Comparison of ENCODE assay signal across 8 cellular contexts in genomic region chr2:223944166-223944703, GRCh38. TPM values are rescaled to one million over a fixed set of nuclear protein-coding genes. Genes with fewer than 3 reads are reported as not detected.
DNase-seq lines count a peak whose midpoint lies in the region; ATAC-seq, FAIRE-seq and TF ChIP-seq lines count a peak whose summit lies in the region.

No MANE protein-coding gene starts in this region.

- H4K20me1 ChIP-seq in OCI-LY7 (ENCODE audit: insufficient read depth, low read length) (no peaks in the 10 kb centered on the region; the same call in 1 of the 2 replicates), K562 (replicated peaks; ENCODE audit: control insufficient read depth, insufficient read depth, low read length) (no peaks in the 10 kb centered on the region)

- FAIRE-seq in K562 (lab: Jason Lieb, UNC): no peak

- intact Hi-C loops in OCI-LY7 (cut with micrococcal nuclease; ENCODE audit: unreplicated experiment) (loop anchor here (2.0 kb wide), 2 partner anchors 49 to 107 kb away; partner anchors contain the start of gene AP1S3), K562 (cut with micrococcal nuclease) (no loop called here), gastrocnemius medialis (cut with DNase I; ENCODE audit: low total_unique reads) (loop anchor here (2.0 kb wide), 1 partner anchor 13 kb away; no protein-coding TSS in a partner anchor)

- POLR2A ChIA-PET in OCI-LY7 (lab: Charles Lee) (interaction anchor here (0.7 to 1.7 kb wide), 3 partner anchors 18 to 803 kb away, joined by 3 to 6 read pairs (median 3); no protein-coding TSS in a partner anchor), K562 (lab: Yijun Ruan, JAX) (no interaction called here)

- H3K27me3 ChIP-seq in K562 (ENCODE audit: control insufficient read depth in 2 of 2, insufficient read depth in 2 of 2, low read length in 2 of 2): no peaks in the 10 kb centered on the region
- no peaks in the 10 kb centered on the region for H3K27me3 ChIP-seq in iPS-15b (ENCODE audit: control insufficient read depth, insufficient read depth, low read length)
- no peaks in the 10 kb centered on the region for H3K27me3 ChIP-seq in gastrocnemius medialis

- no peaks in the 10 kb centered on the region; the same call in 1 of the 2 replicates for H3K36me3 ChIP-seq in OCI-LY7 (ENCODE audit: insufficient read depth, low read length)
- no peaks in the 10 kb centered on the region; the same call in 2 of the 3 replicates for H3K36me3 ChIP-seq in K562 (ENCODE audit: control insufficient read depth, insufficient read depth, low read length)
- no peaks in the 10 kb centered on the region for H3K36me3 ChIP-seq in iPS-15b (ENCODE audit: control insufficient read depth, insufficient read depth, low read length)
- H3K36me3 ChIP-seq in gastrocnemius medialis: no peaks in the 10 kb centered on the region

- H3K9me3 ChIP-seq in OCI-LY7 (ENCODE audit: low read length) (no peaks in the 10 kb centered on the region), K562 (replicated peaks; ENCODE audit: control insufficient read depth, insufficient read depth, low read depth, low read length) (peaks cover 2% of the 10 kb centered on the region; the same call in 1 of the 2 replicates), iPS-15b (ENCODE audit: control insufficient read depth, insufficient read depth, low read length) (no peaks in the 10 kb centered on the region), gastrocnemius medialis (no peaks in the 10 kb centered on the region)

- no TSS peak for BruUV-seq in OCI-LY7 (replicated peaks; lab: Mats Ljungman, UMichigan)
- BruUV-seq in K562 (replicated peaks; lab: Mats Ljungman, UMichigan): no TSS peak

- CTCF ChIA-PET in OCI-LY7 (lab: Charles Lee; ENCODE audit: unreplicated experiment) (no interaction called here), K562 (lab: Yijun Ruan, JAX; ENCODE audit: low intra/inter-chr PET ratio) (no interaction called here)

- DNase-seq in A172 (ENCODE audit: low spot score) (peak; percentile 17), OCI-LY7 (ENCODE audit: low spot score) (no peak), K562 (ENCODE audit: extremely low read depth in 1 of 4, low spot score in 3 of 4) (peak; percentile 37 to 46 (median 45)), gastrocnemius medialis (no peak), DMS114 treated with DMSO at 0.1 percent for 48 hours (lab: John Stamatoyannopoulos, UW; ENCODE audit: unreplicated experiment) (no peak)

- H3K79me2 ChIP-seq in OCI-LY7 (ENCODE audit: insufficient read depth, low read depth, low read length) (peaks cover 7% of the 10 kb centered on the region; the same call in 1 of the 2 replicates), K562 (ENCODE audit: control insufficient read depth, insufficient read depth, low read length) (peaks cover 30% of the 10 kb centered on the region)

- peak; percentile 24 for ATAC-seq in GM18498 (IDR thresholded peaks at IDR 0.05; ENCODE audit: unreplicated experiment)
- ATAC-seq in K562: peak; percentile 75
- peak; percentile 40 to 57 for ATAC-seq in gastrocnemius medialis
- no peak for ATAC-seq in HG03159 (IDR thresholded peaks at IDR 0.05; ENCODE audit: unreplicated experiment)

- no peak for TF ChIP-seq POLR2A in K562 (conservative IDR thresholded peaks at IDR 0.05)
- no peak for TF ChIP-seq POLR2A in gastrocnemius medialis (IDR thresholded peaks at IDR 0.05)

- whole genome bisulfite sequencing in K562 (ENCODE audit: insufficient coverage, low coverage, missing lambda C conversion rate): 3% methylated on average over 14 of the region's 46 CpGs

- H3K4me1 ChIP-seq in OCI-LY7 (ENCODE audit: insufficient read depth, low read length, poor library complexity, severe bottlenecking): peaks cover 21% of the 10 kb centered on the region
- peaks cover 15 to 17% of the 10 kb centered on the region in 2 experiments; a peak in 4 of 5 replicates for H3K4me1 ChIP-seq in K562 (replicated peaks in 1 of 2; ENCODE audit: control insufficient read depth in 2 of 2, insufficient read depth in 2 of 2, low read length in 2 of 2)
- peaks cover 11% of the 10 kb centered on the region for H3K4me1 ChIP-seq in iPS-15b (ENCODE audit: control insufficient read depth, insufficient read depth, low read length)
- peaks cover 20 to 27% of the 10 kb centered on the region in 2 donors for H3K4me1 ChIP-seq in gastrocnemius medialis

- in situ Hi-C loops in K562 (cut with MboI): no loop called here
- in situ Hi-C loops in gastrocnemius medialis (cut with MboI; ENCODE audit: low sequenced_read_pairs in 4 of 4): no loop called here

- peak overlapping the region; percentile 65 to 96 for H3K9ac ChIP-seq in K562 (ENCODE audit: insufficient read depth in 1 of 2, low read depth in 2 of 2, low read length in 2 of 2)
- H3K9ac ChIP-seq in iPS-15b (ENCODE audit: low read depth, low read length): peak overlapping the region; percentile 81

- TF ChIP-seq RAD21 in K562 (CRISPR knock-in tag; conservative IDR thresholded peaks at IDR 0.05 in 1 of 2, IDR thresholded peaks at IDR 0.05 in 1 of 2): no peak

- H3K27ac ChIP-seq in OCI-LY7 (ENCODE audit: low read depth, low read length, poor library complexity, severe bottlenecking) (no peak overlapping the region), K562 (ENCODE audit: extremely low read depth, low read depth, low read length) (peak overlapping the region; percentile 28; the same call in 1 of the 3 replicates), gastrocnemius medialis (peak overlapping the region; percentile 89 to 97 (median 92))

- H3K9me2 ChIP-seq in OCI-LY7 (ENCODE audit: insufficient read depth, low read length): no peaks in the 10 kb centered on the region

- H2AFZ ChIP-seq in OCI-LY7 (ENCODE audit: low read length): peak overlapping the region; percentile 93; the same call in 1 of the 2 replicates
- peak overlapping the region; percentile 64 for H2AFZ ChIP-seq in K562 (ENCODE audit: low read depth, low read length)

- TF ChIP-seq CTCF in OCI-LY7 (conservative IDR thresholded peaks at IDR 0.05; ENCODE audit: low read length): no peak
- no peak for TF ChIP-seq CTCF in K562 (IDR thresholded peaks at IDR 0.05 in 2 of 3, conservative IDR thresholded peaks at IDR 0.05 in 1 of 3; ENCODE audit: insufficient read depth in 2 of 3, low read depth in 1 of 3, low read length in 3 of 3)
- TF ChIP-seq CTCF in gastrocnemius medialis (IDR thresholded peaks at IDR 0.05 in 4 of 5, conservative IDR thresholded peaks at IDR 0.05 in 1 of 5): no peak

- peak overlapping the region; percentile 90 for H3K4me2 ChIP-seq in OCI-LY7 (ENCODE audit: low read length)
- peak overlapping the region; percentile 73 for H3K4me2 ChIP-seq in K562 (ENCODE audit: insufficient read depth, low read length)

- no peak for TF ChIP-seq EP300 in K562 (IDR thresholded peaks at IDR 0.05; ENCODE audit: low read length)

- H3K4me3 ChIP-seq in OCI-LY7 (ENCODE audit: low read depth, low read length, poor library complexity, severe bottlenecking) (peak overlapping the region; percentile 84), K562 (peak overlapping the region; percentile 78), iPS-15b (ENCODE audit: low read depth, low read length) (peak overlapping the region; percentile 88), gastrocnemius medialis (peak overlapping the region; percentile 77 to 92 (median 86))

- no peaks in the 10 kb centered on the region for H3K9me1 ChIP-seq in K562 (ENCODE audit: control insufficient read depth, insufficient read depth, low read length)

RNA-seq across cellular contexts. Expression of gene WDFY1, which starts 0.9 kb away (rescaled TPM):
- 70.9 and 78.5 TPM in 2 replicates for total RNA-seq in A172 (2014; rRNA removed; shearing (Covaris generic))
- 45.3 and 46.6 TPM in 2 replicates for total RNA-seq in OCI-LY7 (2014; rRNA removed; shearing (Covaris generic))
- 33.3 and 38.6 TPM in 2 replicates for total RNA-seq in OCI-LY7 (2022)
- 30.1 and 42.9 TPM in 2 replicates for total RNA-seq in K562 (2011; cell fraction: chromatin; rRNA removed; ENCODE audit: low replicate concordance)
- 23.3 and 31.2 TPM in 2 replicates for total RNA-seq in K562 (2011; cell fraction: nucleolus; rRNA removed)
- 25.7 and 27.6 TPM in 2 replicates for total RNA-seq in K562 (2011; cell fraction: nucleoplasm; rRNA removed)
- total RNA-seq in K562 (2014; rRNA removed): 17.5 and 28.1 TPM in 2 replicates
- total RNA-seq in K562 (2014; rRNA removed; fragmentation: Illumina TruSeq; extraction: Trizol): 21.7 and 22.9 TPM in 2 replicates
- 23.9 and 25.3 TPM in 2 replicates for total RNA-seq in K562 (2015; rRNA removed; fragmentation: Illumina TruSeq; extraction: Trizol)
- total RNA-seq in K562 (2021): 17.7 and 18.3 TPM in 2 replicates
- polyA plus RNA-seq in K562 (2011; rRNA removed): 27.6 and 34.8 TPM in 2 replicates
- polyA plus RNA-seq in K562 (2011; cell fraction: cytosol; rRNA removed): 25.0 and 26.2 TPM in 2 replicates
- polyA plus RNA-seq in K562 (2011; cell fraction: nucleus; rRNA removed): 25.8 and 37.3 TPM in 2 replicates
- polyA plus RNA-seq in K562 (2012): 15.7 and 23.8 TPM in 2 replicates
- polyA plus RNA-seq in K562 (2014; fragmentation: Illumina TruSeq; extraction: Trizol): 14.4 and 17.5 TPM in 2 replicates
- polyA plus RNA-seq in K562 (2014; fragmentation: Nextera tagmentation; extraction: Ambion mirVana): 1 to 10 TPM; 5.4 to 7.4 TPM
- 13.5 and 16.2 TPM in 2 replicates for polyA plus RNA-seq in K562 (2014; rRNA removed)
- polyA minus RNA-seq in K562 (2011; rRNA and poly(A)+ RNA removed): 65.6 and 70.4 TPM in 2 replicates
- 22.4 and 24.8 TPM in 2 replicates for polyA minus RNA-seq in K562 (2011; cell fraction: cytosol; rRNA and poly(A)+ RNA removed)
- polyA minus RNA-seq in K562 (2011; cell fraction: nucleus; rRNA and poly(A)+ RNA removed): 28.9 and 42.2 TPM in 2 replicates
- total RNA-seq in gastrocnemius medialis: 10 to 100 TPM; 12.0 to 25.7 (median 17.1) TPM

RNA-seq across cellular contexts. Expression of gene MRPL44, which starts 13.0 kb away (rescaled TPM):
- total RNA-seq in A172 (2014; rRNA removed; shearing (Covaris generic)): 63.1 and 69.4 TPM in 2 replicates
- total RNA-seq in OCI-LY7 (2014; rRNA removed; shearing (Covaris generic)): 25.4 and 36.2 TPM in 2 replicates
- 36.5 and 38.6 TPM in 2 replicates for total RNA-seq in OCI-LY7 (2022)
- 5.0 and 7.2 TPM in 2 replicates for total RNA-seq in K562 (2011; cell fraction: chromatin; rRNA removed; ENCODE audit: low replicate concordance)
- 5.2 and 5.7 TPM in 2 replicates for total RNA-seq in K562 (2011; cell fraction: nucleolus; rRNA removed)
- total RNA-seq in K562 (2011; cell fraction: nucleoplasm; rRNA removed): 6.1 and 6.8 TPM in 2 replicates
- total RNA-seq in K562 (2014; rRNA removed): 18.3 and 20.2 TPM in 2 replicates
- total RNA-seq in K562 (2014; rRNA removed; fragmentation: Illumina TruSeq; extraction: Trizol): 24.0 and 26.7 TPM in 2 replicates
- 24.5 and 26.0 TPM in 2 replicates for total RNA-seq in K562 (2015; rRNA removed; fragmentation: Illumina TruSeq; extraction: Trizol)
- 19.3 and 20.7 TPM in 2 replicates for total RNA-seq in K562 (2021)
- 14.5 and 16.5 TPM in 2 replicates for polyA plus RNA-seq in K562 (2011; rRNA removed)
- polyA plus RNA-seq in K562 (2011; cell fraction: cytosol; rRNA removed): 10.5 and 14.4 TPM in 2 replicates
- 3.4 and 3.9 TPM in 2 replicates for polyA plus RNA-seq in K562 (2011; cell fraction: nucleus; rRNA removed)
- 14.4 and 17.9 TPM in 2 replicates for polyA plus RNA-seq in K562 (2012)
- polyA plus RNA-seq in K562 (2014; fragmentation: Illumina TruSeq; extraction: Trizol): 25.4 and 26.7 TPM in 2 replicates
- 10 to 100 TPM; 10.4 to 16.4 TPM for polyA plus RNA-seq in K562 (2014; fragmentation: Nextera tagmentation; extraction: Ambion mirVana)
- polyA plus RNA-seq in K562 (2014; rRNA removed): 20.8 and 23.4 TPM in 2 replicates
- polyA minus RNA-seq in K562 (2011; rRNA and poly(A)+ RNA removed): 8.6 and 9.7 TPM in 2 replicates
- 8.9 and 10.0 TPM in 2 replicates for polyA minus RNA-seq in K562 (2011; cell fraction: cytosol; rRNA and poly(A)+ RNA removed)
- polyA minus RNA-seq in K562 (2011; cell fraction: nucleus; rRNA and poly(A)+ RNA removed): 4.3 and 7.1 TPM in 2 replicates
- total RNA-seq in gastrocnemius medialis: 10 to 100 TPM; 25.8 to 40.6 (median 33.7) TPM

Comparison
In these comparisons a context has a peak if more than half of its experiments do, and no peak if none do; other contexts are left out.
1. DNase-seq: peak in A172 (single experiment) and K562 (4 of 4); none in OCI-LY7 (single experiment), gastrocnemius medialis (0 of 2) and DMS114 treated with DMSO at 0.1 percent for 48 hours (single experiment).
2. Peak in every context shown above with its lines, with median percentiles within 50 percentile points of each other: H3K4me3 ChIP-seq.